In the genomic region with DNA sequence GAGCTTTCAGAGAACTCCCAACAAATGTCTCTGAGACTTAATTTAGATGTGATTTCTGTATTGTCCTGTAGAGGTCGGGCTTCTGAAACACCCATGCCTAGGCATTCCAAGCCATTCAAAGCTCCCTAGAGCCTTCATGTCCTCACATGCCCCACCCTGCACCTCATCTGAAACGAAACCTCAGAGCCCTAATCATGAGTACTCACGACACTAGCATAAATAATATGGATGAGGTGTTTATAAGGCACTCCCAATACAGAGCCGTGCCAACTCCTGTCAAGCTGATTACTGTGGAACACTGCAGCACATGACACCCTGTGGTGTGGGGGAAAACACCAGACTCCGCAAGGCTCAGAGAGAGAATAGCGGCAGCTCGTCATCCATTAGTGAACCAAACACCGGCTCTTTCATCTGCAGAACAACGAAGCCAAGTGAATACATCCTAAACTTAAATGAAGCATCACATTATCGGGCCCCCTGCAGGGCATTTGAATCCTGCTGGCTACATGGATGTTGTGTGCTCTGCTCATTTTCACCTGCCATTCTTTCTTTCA, we compare ENCODE assay signal across 9 cellular contexts.
A peak's percentile ranks its signal among the peaks of the same experiment; 100 is the strongest.
DNase-seq lines count a peak whose midpoint lies in the region; ATAC-seq and TF ChIP-seq lines count a peak whose summit lies in the region.
"Had no signal": no experiment of that assay in that cellular context is flagged by ENCODE, and none has a peak within 500 bp of the region (broad histone marks: within the 10 kb centered on the region; RNA-seq: fewer than 3 reads in every experiment).

No MANE protein-coding gene starts in this region.

- no peak overlapping the region for H3K4me3 ChIP-seq in OCI-LY3 (ENCODE audit: low read length)
- H3K4me3 ChIP-seq in endocrine pancreas (ENCODE audit: control insufficient read depth, insufficient read depth, low read length): peak overlapping the region; percentile 45

- no peak overlapping the region for H2AFZ ChIP-seq in OCI-LY3 (ENCODE audit: low read depth, low read length)

- H3K27me3 Mint-ChIP-seq in mesothelial cell of epicardium (ENCODE audit: low read depth): peaks cover 22% of the 10 kb centered on the region

- no peak overlapping the region for H3K4me3 Mint-ChIP-seq in mesothelial cell of epicardium
- H3K4me3 Mint-ChIP-seq: T-helper 1 cell treated with Interleukin-12 subunit alpha and Interleukin-12 subunit beta and Interleukin-4 antibody, amounts not matched to agents 30 μg/mL and 1 μg/mL, for 36 hours had no signal

- peaks cover 4% of the 10 kb centered on the region for H3K9me3 Mint-ChIP-seq in mesothelial cell of epicardium
- H3K9me3 Mint-ChIP-seq: T-helper 1 cell treated with Interleukin-12 subunit alpha and Interleukin-12 subunit beta and Interleukin-4 antibody, amounts not matched to agents 30 μg/mL and 1 μg/mL, for 36 hours had no signal

- no peaks in the 10 kb centered on the region for H3K79me2 ChIP-seq in OCI-LY3 (ENCODE audit: low read length)

- H3K9ac ChIP-seq in OCI-LY3 (ENCODE audit: low read length) (no peak overlapping the region), endocrine pancreas (ENCODE audit: control insufficient read depth, insufficient read depth, low read length) (no peak overlapping the region)

- H3K27me3 ChIP-seq in OCI-LY3 (ENCODE audit: low read depth, low read length): no peaks in the 10 kb centered on the region
- no peaks in the 10 kb centered on the region for H3K27me3 ChIP-seq in endocrine pancreas (ENCODE audit: control insufficient read depth, insufficient read depth, low read length)

- ATAC-seq in GM19463 (IDR thresholded peaks at IDR 0.05; ENCODE audit: unreplicated experiment): peak; percentile 84

- intact Hi-C loops in posterior cingulate gyrus (cut with DNase I): loop anchor here (2.0 kb wide), 1 partner anchor 402 kb away; no protein-coding TSS in a partner anchor

- no peak overlapping the region for H3K4me2 ChIP-seq in OCI-LY3 (ENCODE audit: low read length)

- H3K4me1 ChIP-seq in OCI-LY3 (ENCODE audit: low read length): no peaks in the 10 kb centered on the region
- H3K4me1 ChIP-seq in endocrine pancreas (ENCODE audit: control insufficient read depth, insufficient read depth, low read length): no peaks in the 10 kb centered on the region

- no peaks in the 10 kb centered on the region for H4K20me1 ChIP-seq in OCI-LY3 (ENCODE audit: insufficient read depth, low read length)

- H3K36me3 ChIP-seq in OCI-LY3 (replicated peaks; ENCODE audit: low read depth, low read length) (no peaks in the 10 kb centered on the region), endocrine pancreas (ENCODE audit: control insufficient read depth, insufficient read depth, low read length) (no peaks in the 10 kb centered on the region)

- H3K27ac Mint-ChIP-seq in mesothelial cell of epicardium: no peak overlapping the region
- H3K27ac Mint-ChIP-seq: T-helper 1 cell treated with Interleukin-12 subunit alpha and Interleukin-12 subunit beta and Interleukin-4 antibody, amounts not matched to agents 30 μg/mL and 1 μg/mL, for 36 hours had no signal

- no peaks in the 10 kb centered on the region for H3K36me3 Mint-ChIP-seq in mesothelial cell of epicardium

- H3K27ac ChIP-seq in OCI-LY3 (ENCODE audit: low read length): no peak overlapping the region

- H3K9me3 ChIP-seq in OCI-LY3 (ENCODE audit: insufficient read depth, low read length) (no peaks in the 10 kb centered on the region), endocrine pancreas (ENCODE audit: control insufficient read depth, low read length) (no peaks in the 10 kb centered on the region)

- DNase-seq in DMS153 (lab: John Stamatoyannopoulos, UW) (peak; percentile 74), HuH-7.5 (ENCODE audit: low spot score) (peak; percentile 47), mesothelial cell of epicardium (ENCODE audit: low spot score in 2 of 2, unreplicated experiment in 2 of 2) (no peak), posterior cingulate gyrus (no peak), T1000 (lab: John Stamatoyannopoulos, UW) (no peak)

- TF ChIP-seq CTCF in OCI-LY3 (IDR thresholded peaks at IDR 0.05; ENCODE audit: low read depth, low read length) (peak; percentile 58), mesothelial cell of epicardium (IDR thresholded peaks at IDR 0.05; ENCODE audit: unreplicated experiment) (peak; percentile 48)

- no peaks in the 10 kb centered on the region for H3K4me1 Mint-ChIP-seq in mesothelial cell of epicardium

Comparison
In these comparisons a context has a peak if more than half of its experiments do, and no peak if none do; other contexts are left out.
1. DNase-seq: peak in DMS153 (single experiment) and HuH-7.5 (single experiment); none in mesothelial cell of epicardium (0 of 2), posterior cingulate gyrus (0 of 10) and T1000 (single experiment).